Comparison of ENCODE assay signal across 19 cellular contexts in the genomic region with DNA sequence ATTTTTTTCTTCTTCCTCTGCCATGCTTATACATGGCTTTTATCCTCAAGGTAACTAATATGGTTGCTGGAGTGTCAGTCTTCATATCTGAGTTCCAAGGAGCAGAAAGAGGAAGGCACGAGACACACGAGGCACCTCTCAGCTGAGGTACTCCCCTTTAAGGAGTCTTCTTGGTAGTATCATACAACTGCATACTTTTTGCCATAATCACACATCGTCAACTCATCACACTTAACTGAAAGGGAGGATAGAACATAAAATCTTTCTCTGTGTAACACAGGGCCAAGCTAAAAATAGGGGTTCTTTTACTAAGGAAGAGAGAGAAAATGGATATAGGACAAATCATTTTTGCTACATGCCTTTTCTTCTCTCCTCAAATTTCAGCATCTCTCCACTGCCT.
"Had no signal": no experiment of that assay in that cellular context is flagged by ENCODE, and none has a peak within 500 bp of the region (broad histone marks: within the 10 kb centered on the region; RNA-seq: fewer than 3 reads in every experiment).

No MANE protein-coding gene starts in this region.

- H3K4me3 ChIP-seq: PC-9, Peyer's patch, SJSA1, SK-N-MC had no signal

- H3K27ac ChIP-seq: PC-9, Peyer's patch, SJSA1, SK-N-MC had no signal

- H3K9me3 ChIP-seq: Peyer's patch, SJSA1 had no signal

- DNase-seq: Karpas-422; KG1; MM.1S; NCI-H1092 treated with DMSO at 0.1 percent for 48 hours; NCI-H1436; NCI-H187; NCI-H2029; NCI-H2171 treated with DMSO at 0.1 percent for 48 hours; NCI-H524; NCI-H69; NCI-H774; NK-92 treated with Interleukin-12 subunit alpha and Interleukin-12 subunit beta, amount 100 ng/mL, for 24 hours; PC-9; Peyer's patch; SIG-M5; T-helper 2 cell had no signal

- H3K36me3 ChIP-seq: Peyer's patch, SJSA1 had no signal

- H2AFZ ChIP-seq: PC-9 had no signal

- H3K4me2 ChIP-seq: PC-9 had no signal

- H3K27me3 ChIP-seq: Peyer's patch, SJSA1 had no signal

- H3K4me1 ChIP-seq: Peyer's patch, SJSA1 had no signal

- ATAC-seq: Right ventricle myocardium inferior had no signal
